ENCODE assay signal across 8 cellular contexts in genomic region chr22:18954333-18954732, GRCh38. TPM values are rescaled to one million over a fixed set of nuclear protein-coding genes. Genes with fewer than 3 reads are reported as not detected.
A peak's percentile ranks its signal among the peaks of the same experiment; 100 is the strongest.
DNase-seq lines count a peak whose midpoint lies in the region; ATAC-seq and TF ChIP-seq lines count a peak whose summit lies in the region.

No MANE protein-coding gene starts in this region.

- H3K4me1 Mint-ChIP-seq in HFFc6 (ENCODE audit: low read depth) (peaks cover 9% of the 10 kb centered on the region), glutamatergic neuron (ENCODE audit: low read depth, unreplicated experiment) (peaks cover 12% of the 10 kb centered on the region)
- H3K4me1 Mint-ChIP-seq in activated naive CD4-positive, alpha-beta T cell treated with anti-CD3 and anti-CD28 coated beads for 36 hours (ENCODE audit: low read depth) = no peaks in the 10 kb centered on the region

- no peak overlapping the region for H3K4me3 Mint-ChIP-seq in HFFc6
- no peak overlapping the region for H3K4me3 Mint-ChIP-seq in activated naive CD4-positive, alpha-beta T cell treated with anti-CD3 and anti-CD28 coated beads for 36 hours
- no peak overlapping the region for H3K4me3 Mint-ChIP-seq in glutamatergic neuron (ENCODE audit: unreplicated experiment)

- no peak for TF ChIP-seq POLR2A in vagina (IDR thresholded peaks at IDR 0.05)

- H3K27ac ChIP-seq in SJCRH30 (no peak overlapping the region), vagina (no peak overlapping the region)

- ATAC-seq in HG03432 (IDR thresholded peaks at IDR 0.05; ENCODE audit: unreplicated experiment) = no peak

- H3K9me3 Mint-ChIP-seq in HFFc6 (no peaks in the 10 kb centered on the region), glutamatergic neuron (ENCODE audit: unreplicated experiment) (peaks cover 2% of the 10 kb centered on the region)
- no peaks in the 10 kb centered on the region for H3K9me3 Mint-ChIP-seq in activated naive CD4-positive, alpha-beta T cell treated with anti-CD3 and anti-CD28 coated beads for 36 hours

- H3K27me3 ChIP-seq in SJCRH30 (no peaks in the 10 kb centered on the region), vagina (no peaks in the 10 kb centered on the region)

- intact Hi-C loops in activated naive CD4-positive, alpha-beta T cell treated with anti-CD3 and anti-CD28 coated beads for 36 hours (cut with micrococcal nuclease) = no loop called here
- intact Hi-C loops in vagina (cut with DNase I) = no loop called here

- no peak overlapping the region for H3K4me3 ChIP-seq in SJCRH30
- H3K4me3 ChIP-seq in vagina = no peak overlapping the region

- H3K4me1 ChIP-seq in SJCRH30 (no peaks in the 10 kb centered on the region), vagina (no peaks in the 10 kb centered on the region)

- peak; percentile 79 for TF ChIP-seq CTCF in HFFc6 (IDR thresholded peaks at IDR 0.05)
- peak; percentile 74 for TF ChIP-seq CTCF in glutamatergic neuron (IDR thresholded peaks at IDR 0.05; ENCODE audit: partially characterized antibody, unreplicated experiment)
- peak; percentile 45 to 75 (median 58) for TF ChIP-seq CTCF in vagina (IDR thresholded peaks at IDR 0.05)

- H3K9me3 ChIP-seq in SJCRH30 (replicated peaks) = no peaks in the 10 kb centered on the region
- H3K9me3 ChIP-seq in vagina = no peaks in the 10 kb centered on the region

- CTCF ChIA-PET in activated naive CD4-positive, alpha-beta T cell treated with anti-CD3 and anti-CD28 coated beads for 36 hours (lab: Charles Lee) = no interaction called here

- DNase-seq in CMK (ENCODE audit: low read depth) = peak; percentile 17
- DNase-seq in HFFc6 = peak; percentile 38
- DNase-seq in SJCRH30 = peak; percentile 58 to 74
- peak; percentile 64 for DNase-seq in activated naive CD4-positive, alpha-beta T cell treated with anti-CD3 and anti-CD28 coated beads for 36 hours
- DNase-seq in glutamatergic neuron = peak; percentile 88
- peak; percentile 20 for DNase-seq in pons (ENCODE audit: low spot score)
- no peak for DNase-seq in vagina (ENCODE audit: extremely low spot score in 2 of 2)

- H3K27me3 Mint-ChIP-seq in HFFc6 (ENCODE audit: insufficient read depth) (peaks cover 14% of the 10 kb centered on the region), glutamatergic neuron (ENCODE audit: unreplicated experiment) (peaks cover 7% of the 10 kb centered on the region)
- peaks cover 8% of the 10 kb centered on the region for H3K27me3 Mint-ChIP-seq in activated naive CD4-positive, alpha-beta T cell treated with anti-CD3 and anti-CD28 coated beads for 36 hours (ENCODE audit: low read depth)

- H3K36me3 ChIP-seq in SJCRH30 (no peaks in the 10 kb centered on the region), vagina (no peaks in the 10 kb centered on the region)

- H3K36me3 Mint-ChIP-seq in HFFc6 (ENCODE audit: low read depth) = no peaks in the 10 kb centered on the region
- H3K36me3 Mint-ChIP-seq in activated naive CD4-positive, alpha-beta T cell treated with anti-CD3 and anti-CD28 coated beads for 36 hours (ENCODE audit: low read depth) = no peaks in the 10 kb centered on the region
- no peaks in the 10 kb centered on the region for H3K36me3 Mint-ChIP-seq in glutamatergic neuron (ENCODE audit: unreplicated experiment)

- H3K27ac Mint-ChIP-seq in HFFc6 (no peak overlapping the region), glutamatergic neuron (ENCODE audit: unreplicated experiment) (no peak overlapping the region)
- H3K27ac Mint-ChIP-seq in activated naive CD4-positive, alpha-beta T cell treated with anti-CD3 and anti-CD28 coated beads for 36 hours = no peak overlapping the region

RNA-seq across cellular contexts. Expression of gene PRODH, which starts 18.2 kb away (rescaled TPM):
- total RNA-seq in HFFc6 (2021; fragmentation: NEBNext Ultra II Directional; extraction: Animal tissue kit (Norgen Biotek cat#: 25700)) = not detected
- total RNA-seq in SJCRH30 (2014; rRNA removed; shearing (Covaris generic)) = 0.13 and 0.18 TPM in 2 replicates
- total RNA-seq in activated naive CD4-positive, alpha-beta T cell treated with anti-CD3 and anti-CD28 coated beads for 36 hours = under 1 TPM; 0.12 to 0.30 TPM
- total RNA-seq in glutamatergic neuron (ENCODE audit: unreplicated experiment) (4.0 TPM), vagina (17.4 TPM)

RNA-seq across cellular contexts. Expression of gene DGCR6, which starts 48.2 kb away (rescaled TPM):
- total RNA-seq in HFFc6 (2021; fragmentation: NEBNext Ultra II Directional; extraction: Animal tissue kit (Norgen Biotek cat#: 25700)) = 1 to 10 TPM in 2 of 6 experiments, under 1 TPM in 4; 0.35 to 1.7 (median 0.75) TPM
- 5.4 and 8.2 TPM in 2 replicates for total RNA-seq in SJCRH30 (2014; rRNA removed; shearing (Covaris generic))
- total RNA-seq in activated naive CD4-positive, alpha-beta T cell treated with anti-CD3 and anti-CD28 coated beads for 36 hours = 1 to 10 TPM; 1.2 to 1.3 TPM
- total RNA-seq in glutamatergic neuron (ENCODE audit: unreplicated experiment) (11.7 TPM), vagina (1.5 TPM)

Comparison
In these comparisons a context has a peak if more than half of its experiments do, and no peak if none do; other contexts are left out.
1. DNase-seq: peak in CMK (single experiment), HFFc6 (single experiment), SJCRH30 (2 of 2), activated naive CD4-positive, alpha-beta T cell treated with anti-CD3 and anti-CD28 coated beads for 36 hours (single experiment), glutamatergic neuron (single experiment) and pons (single experiment); none in vagina (0 of 2).
2. Peak in every context shown above with its lines, with median percentiles within 50 percentile points of each other: CTCF ChIP-seq.